ENCODE assay signal across 16 cellular contexts in the genomic region with DNA sequence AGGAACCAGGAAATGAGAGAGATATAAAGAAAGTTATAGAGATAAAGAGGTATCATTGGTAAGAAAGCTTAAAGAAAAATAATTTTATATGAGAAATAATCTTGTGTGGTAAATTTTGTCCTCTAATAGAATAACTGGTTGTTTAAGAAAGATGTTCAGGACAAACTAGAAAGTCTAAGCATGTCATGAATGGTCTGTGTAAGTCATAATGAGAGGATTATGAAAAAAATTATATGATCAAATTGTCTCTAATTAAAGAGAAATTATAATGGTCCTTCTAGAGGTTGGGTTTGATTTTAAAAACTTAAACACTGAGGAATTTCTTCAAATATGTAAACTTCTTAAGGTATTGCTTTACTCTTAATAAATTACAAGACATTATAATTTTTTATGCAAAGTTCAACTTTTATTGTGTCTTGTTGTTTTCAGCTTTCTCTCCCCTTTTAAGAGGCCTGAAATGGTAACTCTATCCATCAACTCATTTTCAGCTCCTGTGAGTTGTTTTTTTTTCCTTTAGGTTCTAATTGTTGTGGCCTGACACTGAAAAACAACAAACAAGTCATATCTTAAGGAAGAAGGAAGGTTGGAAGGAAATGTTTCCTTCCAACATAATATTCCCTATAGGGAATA.
DNase-seq lines count a peak whose midpoint lies in the region; FAIRE-seq and TF ChIP-seq lines count a peak whose summit lies in the region.
"Had no signal": no experiment of that assay in that cellular context is flagged by ENCODE, and none has a peak within 500 bp of the region (broad histone marks: within the 10 kb centered on the region; RNA-seq: fewer than 3 reads in every experiment).

No MANE protein-coding gene starts in this region.

- no peaks in the 10 kb centered on the region for H3K4me1 Mint-ChIP-seq in activated CD4-positive, alpha-beta T cell treated with anti-CD3 and anti-CD28 coated beads, Interleukin-2, amount 10 ng/mL, durations not matched to agents 24 days and 14 days
- no peaks in the 10 kb centered on the region for H3K4me1 Mint-ChIP-seq in chondrocyte (ENCODE audit: low read depth)
- H3K4me1 Mint-ChIP-seq: CD4-positive, CD25-positive, alpha-beta regulatory T cell had no signal

- no peaks in the 10 kb centered on the region for H3K36me3 Mint-ChIP-seq in activated CD4-positive, alpha-beta T cell treated with anti-CD3 and anti-CD28 coated beads, Interleukin-2, amount 10 ng/mL, durations not matched to agents 24 days and 14 days (ENCODE audit: low read depth)
- H3K36me3 Mint-ChIP-seq in chondrocyte (ENCODE audit: low read depth) = peaks cover 3% of the 10 kb centered on the region
- H3K36me3 Mint-ChIP-seq: CD4-positive, CD25-positive, alpha-beta regulatory T cell had no signal

- H3K9me3 ChIP-seq in HEK293 (ENCODE audit: control insufficient read depth, insufficient read depth, low read depth, low read length) (no peaks in the 10 kb centered on the region), OCI-LY7 (ENCODE audit: low read length) (peaks cover 45% of the 10 kb centered on the region)

- no peak overlapping the region for H2AFZ ChIP-seq in OCI-LY7 (ENCODE audit: low read length)
- H2AFZ ChIP-seq: hepatocyte had no signal

- no peaks in the 10 kb centered on the region for H3K36me3 ChIP-seq in HEK293 (ENCODE audit: control insufficient read depth in 2 of 2, insufficient read depth in 1 of 2, low read length in 2 of 2)
- no peaks in the 10 kb centered on the region for H3K36me3 ChIP-seq in OCI-LY7 (ENCODE audit: insufficient read depth, low read length)
- H3K36me3 ChIP-seq: ascending aorta, esophagus squamous epithelium, thoracic aorta had no signal

- POLR2A ChIA-PET in HEK293 (lab: Yijun Ruan, JAX) = no interaction called here
- POLR2A ChIA-PET in OCI-LY7 (lab: Charles Lee) = interaction anchor here (0.7 to 1.1 kb wide), 2 partner anchors 12 to 19 kb away, joined by 3 to 5 read pairs; no protein-coding TSS in a partner anchor

- H3K4me1 ChIP-seq in HEK293 (ENCODE audit: control insufficient read depth, insufficient read depth, low read length) (no peaks in the 10 kb centered on the region), OCI-LY7 (ENCODE audit: insufficient read depth, low read length, poor library complexity, severe bottlenecking) (no peaks in the 10 kb centered on the region)
- H3K4me1 ChIP-seq: ascending aorta, esophagus squamous epithelium had no signal

- in situ Hi-C loops in Caki2 (cut with HindIII; ENCODE audit: low pct_unique_long_range_greater_than_20kb, low sequenced_read_pairs) = no loop called here

- peaks cover 13% of the 10 kb centered on the region for H3K9me3 Mint-ChIP-seq in activated CD4-positive, alpha-beta T cell treated with anti-CD3 and anti-CD28 coated beads, Interleukin-2, amount 10 ng/mL, durations not matched to agents 24 days and 14 days
- H3K9me3 Mint-ChIP-seq in chondrocyte (ENCODE audit: low read depth) = peaks cover 48% of the 10 kb centered on the region

- no peak for FAIRE-seq in GM19239 (lab: Jason Lieb, UNC)

- H3K4me3 ChIP-seq in HEK293 (ENCODE audit: low read depth, low read length) (no peak overlapping the region), OCI-LY7 (ENCODE audit: low read depth, low read length, poor library complexity, severe bottlenecking) (no peak overlapping the region), fibroblast of mammary gland (ENCODE audit: control insufficient read depth, low read depth, low read length) (no peak overlapping the region)
- H3K4me3 ChIP-seq: ascending aorta, esophagus squamous epithelium, hepatocyte, thoracic aorta had no signal

- H3K9me2 ChIP-seq in OCI-LY7 (ENCODE audit: insufficient read depth, low read length) = no peaks in the 10 kb centered on the region

- H3K4me3 Mint-ChIP-seq in activated CD4-positive, alpha-beta T cell treated with anti-CD3 and anti-CD28 coated beads, Interleukin-2, amount 10 ng/mL, durations not matched to agents 24 days and 14 days = no peak overlapping the region
- H3K4me3 Mint-ChIP-seq in chondrocyte (ENCODE audit: unreplicated experiment) = no peak overlapping the region
- H3K4me3 Mint-ChIP-seq: CD4-positive, CD25-positive, alpha-beta regulatory T cell had no signal

- no peaks in the 10 kb centered on the region for H3K79me2 ChIP-seq in OCI-LY7 (ENCODE audit: insufficient read depth, low read depth, low read length)
- H3K79me2 ChIP-seq: hepatocyte had no signal

- no peaks in the 10 kb centered on the region for H3K27me3 Mint-ChIP-seq in activated CD4-positive, alpha-beta T cell treated with anti-CD3 and anti-CD28 coated beads, Interleukin-2, amount 10 ng/mL, durations not matched to agents 24 days and 14 days
- no peaks in the 10 kb centered on the region for H3K27me3 Mint-ChIP-seq in chondrocyte (ENCODE audit: low read depth)
- H3K27me3 Mint-ChIP-seq: CD4-positive, CD25-positive, alpha-beta regulatory T cell had no signal

- H4K20me1 ChIP-seq in OCI-LY7 (ENCODE audit: insufficient read depth, low read length) = no peaks in the 10 kb centered on the region

- DNase-seq in Caki2 (ENCODE audit: low read depth) (peak; percentile 20), OCI-LY7 (ENCODE audit: low spot score) (peak; percentile 65), fibroblast of mammary gland (ENCODE audit: low read depth) (peak; percentile 37), GM19239 (ENCODE audit: insufficient read length, low spot score) (no peak), chondrocyte (ENCODE audit: low spot score) (no peak)
- no peak for DNase-seq in activated CD4-positive, alpha-beta T cell treated with anti-CD3 and anti-CD28 coated beads, Interleukin-2, amount 10 ng/mL, durations not matched to agents 24 days and 14 days
- DNase-seq: CD4-positive, CD25-positive, alpha-beta regulatory T cell; esophagus squamous epithelium; left colon; NCI-H526 treated with DMSO at 0.1 percent for 48 hours; stimulated activated CD4-positive, alpha-beta T cell treated with anti-CD3 and anti-CD28 coated beads, Interleukin-4, amount 100 ng/mL, for 4 hours; T-helper 1 cell had no signal

- CTCF ChIA-PET in HEK293 (lab: Yijun Ruan, JAX) (interaction anchor here (0.6 to 1.5 kb wide), 2 partner anchors 11 to 14 kb away, joined by 3 to 5 read pairs; no protein-coding TSS in a partner anchor), OCI-LY7 (lab: Charles Lee; ENCODE audit: unreplicated experiment) (no interaction called here)

- H3K27ac Mint-ChIP-seq in activated CD4-positive, alpha-beta T cell treated with anti-CD3 and anti-CD28 coated beads, Interleukin-2, amount 10 ng/mL, durations not matched to agents 24 days and 14 days = no peak overlapping the region
- no peak overlapping the region for H3K27ac Mint-ChIP-seq in chondrocyte (ENCODE audit: unreplicated experiment)
- H3K27ac Mint-ChIP-seq: CD4-positive, CD25-positive, alpha-beta regulatory T cell had no signal

- H3K4me2 ChIP-seq in OCI-LY7 (ENCODE audit: low read length) = no peak overlapping the region
- H3K4me2 ChIP-seq: hepatocyte had no signal

- no TSS peak for BruUV-seq in OCI-LY7 (replicated peaks; lab: Mats Ljungman, UMichigan)

- intact Hi-C loops in OCI-LY7 (cut with micrococcal nuclease; ENCODE audit: unreplicated experiment) = no loop called here
- intact Hi-C loops in activated CD4-positive, alpha-beta T cell treated with anti-CD3 and anti-CD28 coated beads, Interleukin-2, amount 10 ng/mL, durations not matched to agents 24 days and 14 days (cut with micrococcal nuclease) = no loop called here

- H3K27ac ChIP-seq in HEK293 (ENCODE audit: extremely low read depth, low read depth, low read length) = no peak overlapping the region
- H3K27ac ChIP-seq in OCI-LY7 (ENCODE audit: low read depth, low read length, poor library complexity, severe bottlenecking) = no peak overlapping the region
- H3K27ac ChIP-seq: ascending aorta, esophagus squamous epithelium, hepatocyte, thoracic aorta had no signal

- TF ChIP-seq CTCF in HEK293 (tag by site-specific recombination; IDR thresholded peaks at IDR 0.05) = no peak
- TF ChIP-seq CTCF in OCI-LY7 (conservative IDR thresholded peaks at IDR 0.05; ENCODE audit: low read length) = no peak
- TF ChIP-seq CTCF in fibroblast of mammary gland (conservative IDR thresholded peaks at IDR 0.05; ENCODE audit: control insufficient read depth, insufficient read depth, low read depth, low read length) = no peak
- no peak for TF ChIP-seq CTCF in chondrocyte (IDR thresholded peaks at IDR 0.05)

TF ChIP-seq in HEK293, 187 proteins besides CTCF, POLR2A, EP300 and RAD21 (continues in another document):
- 0 out of 2 replicates have a peak, but pooled peaks have one; percentile 23 for TF ChIP-seq ZNF626 (tag by site-specific recombination; IDR thresholded peaks at IDR 0.05)
- TF ChIP-seq ZNF311 (tag by site-specific recombination; IDR thresholded peaks at IDR 0.05; ENCODE audit: borderline replicate concordance) = no peak
- no peak for TF ChIP-seq ZNF692 (tag by site-specific recombination; IDR thresholded peaks at IDR 0.05)
- TF ChIP-seq ZNF274 (IDR thresholded peaks at IDR 0.05; ENCODE audit: low read length) = no peak
- no peak for TF ChIP-seq ZNF274 (tag by site-specific recombination; IDR thresholded peaks at IDR 0.05; ENCODE audit: borderline replicate concordance)
- no peak for TF ChIP-seq HOXD13 (CRISPR knock-in tag; IDR thresholded peaks at IDR 0.05; ENCODE audit: borderline replicate concordance)
- no peak for TF ChIP-seq ZNF514 (tag by site-specific recombination; IDR thresholded peaks at IDR 0.05)
- TF ChIP-seq, protein P1, sequence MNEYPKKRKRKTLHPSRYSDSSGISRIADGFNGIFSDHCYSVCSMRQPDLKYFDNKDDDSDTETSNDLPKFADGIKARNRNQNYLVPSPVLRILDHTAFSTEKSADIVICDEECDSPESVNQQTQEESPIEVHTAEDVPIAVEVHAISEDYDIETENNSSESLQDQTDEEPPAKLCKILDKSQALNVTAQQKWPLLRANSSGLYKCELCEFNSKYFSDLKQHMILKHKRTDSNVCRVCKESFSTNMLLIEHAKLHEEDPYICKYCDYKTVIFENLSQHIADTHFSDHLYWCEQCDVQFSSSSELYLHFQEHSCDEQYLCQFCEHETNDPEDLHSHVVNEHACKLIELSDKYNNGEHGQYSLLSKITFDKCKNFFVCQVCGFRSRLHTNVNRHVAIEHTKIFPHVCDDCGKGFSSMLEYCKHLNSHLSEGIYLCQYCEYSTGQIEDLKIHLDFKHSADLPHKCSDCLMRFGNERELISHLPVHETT (tag by site-specific recombination; IDR thresholded peaks at IDR 0.05) = no peak
- TF ChIP-seq YY2 (tag by site-specific recombination; IDR thresholded peaks at IDR 0.05) = no peak

Comparison
In these comparisons a context has a peak if more than half of its experiments do, and no peak if none do; other contexts are left out.
1. DNase-seq: peak in Caki2 (single experiment), OCI-LY7 (single experiment) and fibroblast of mammary gland (single experiment); none in activated CD4-positive, alpha-beta T cell treated with anti-CD3 and anti-CD28 coated beads, Interleukin-2, amount 10 ng/mL, durations not matched to agents 24 days and 14 days (single experiment), GM19239 (single experiment) and chondrocyte (single experiment).